1 cellular context compared by ENCODE assay signal in the genomic region with DNA sequence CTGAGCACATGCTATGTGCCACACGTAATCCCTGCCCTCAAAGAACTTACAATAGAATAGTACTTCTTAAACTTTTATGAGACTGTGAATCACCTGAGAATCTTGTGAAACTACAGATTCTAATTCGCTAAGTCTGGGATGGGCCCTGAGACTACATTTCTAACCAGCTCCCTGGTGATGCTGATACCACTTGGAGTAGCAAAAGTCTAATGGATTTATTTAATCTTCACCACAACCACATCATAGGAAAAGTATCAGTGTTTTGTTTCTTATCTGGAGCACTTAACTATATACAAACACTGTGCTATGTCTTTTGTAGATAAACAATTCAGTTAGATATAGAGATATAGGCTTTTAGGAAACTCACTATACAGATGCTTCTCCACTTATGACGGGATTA.
A peak's percentile ranks its signal among the peaks of the same experiment; 100 is the strongest.
TF ChIP-seq lines count a peak whose summit lies in the region.

No MANE protein-coding gene starts in this region.

TF ChIP-seq in K562, 482 proteins besides CTCF, POLR2A, EP300 and RAD21:
- TF ChIP-seq, protein P1, sequence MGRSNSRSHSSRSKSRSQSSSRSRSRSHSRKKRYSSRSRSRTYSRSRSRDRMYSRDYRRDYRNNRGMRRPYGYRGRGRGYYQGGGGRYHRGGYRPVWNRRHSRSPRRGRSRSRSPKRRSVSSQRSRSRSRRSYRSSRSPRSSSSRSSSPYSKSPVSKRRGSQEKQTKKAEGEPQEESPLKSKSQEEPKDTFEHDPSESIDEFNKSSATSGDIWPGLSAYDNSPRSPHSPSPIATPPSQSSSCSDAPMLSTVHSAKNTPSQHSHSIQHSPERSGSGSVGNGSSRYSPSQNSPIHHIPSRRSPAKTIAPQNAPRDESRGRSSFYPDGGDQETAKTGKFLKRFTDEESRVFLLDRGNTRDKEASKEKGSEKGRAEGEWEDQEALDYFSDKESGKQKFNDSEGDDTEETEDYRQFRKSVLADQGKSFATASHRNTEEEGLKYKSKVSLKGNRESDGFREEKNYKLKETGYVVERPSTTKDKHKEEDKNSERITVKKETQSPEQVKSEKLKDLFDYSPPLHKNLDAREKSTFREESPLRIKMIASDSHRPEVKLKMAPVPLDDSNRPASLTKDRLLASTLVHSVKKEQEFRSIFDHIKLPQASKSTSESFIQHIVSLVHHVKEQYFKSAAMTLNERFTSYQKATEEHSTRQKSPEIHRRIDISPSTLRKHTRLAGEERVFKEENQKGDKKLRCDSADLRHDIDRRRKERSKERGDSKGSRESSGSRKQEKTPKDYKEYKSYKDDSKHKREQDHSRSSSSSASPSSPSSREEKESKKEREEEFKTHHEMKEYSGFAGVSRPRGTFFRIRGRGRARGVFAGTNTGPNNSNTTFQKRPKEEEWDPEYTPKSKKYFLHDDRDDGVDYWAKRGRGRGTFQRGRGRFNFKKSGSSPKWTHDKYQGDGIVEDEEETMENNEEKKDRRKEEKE (IDR thresholded peaks at IDR 0.05; ENCODE audit: borderline replicate concordance in 1 of 2, control insufficient read depth in 1 of 2, low read depth in 2 of 2, low read length in 1 of 2) = no peak
- TF ChIP-seq RHOXF2B (CRISPR knock-in tag; conservative IDR thresholded peaks at IDR 0.05) = no peak
- TF ChIP-seq CBFA2T3 (IDR thresholded peaks at IDR 0.05) = peak; percentile 8; the same call in 1 of the 2 replicates
- no peak for TF ChIP-seq CBX2 (IDR thresholded peaks at IDR 0.05; ENCODE audit: insufficient read depth, low read length, poor library complexity, severe bottlenecking)
- no peak for TF ChIP-seq FUS (optimal IDR thresholded peaks at IDR 0.05; ENCODE audit: low read depth, low read length)
- no peak for TF ChIP-seq EZH2 (IDR thresholded peaks at IDR 0.05; ENCODE audit: borderline replicate concordance, low read depth, low read length)
- no peak for TF ChIP-seq ILK (tag; IDR thresholded peaks at IDR 0.05; ENCODE audit: borderline replicate concordance, low read depth)
